In the genomic region with DNA sequence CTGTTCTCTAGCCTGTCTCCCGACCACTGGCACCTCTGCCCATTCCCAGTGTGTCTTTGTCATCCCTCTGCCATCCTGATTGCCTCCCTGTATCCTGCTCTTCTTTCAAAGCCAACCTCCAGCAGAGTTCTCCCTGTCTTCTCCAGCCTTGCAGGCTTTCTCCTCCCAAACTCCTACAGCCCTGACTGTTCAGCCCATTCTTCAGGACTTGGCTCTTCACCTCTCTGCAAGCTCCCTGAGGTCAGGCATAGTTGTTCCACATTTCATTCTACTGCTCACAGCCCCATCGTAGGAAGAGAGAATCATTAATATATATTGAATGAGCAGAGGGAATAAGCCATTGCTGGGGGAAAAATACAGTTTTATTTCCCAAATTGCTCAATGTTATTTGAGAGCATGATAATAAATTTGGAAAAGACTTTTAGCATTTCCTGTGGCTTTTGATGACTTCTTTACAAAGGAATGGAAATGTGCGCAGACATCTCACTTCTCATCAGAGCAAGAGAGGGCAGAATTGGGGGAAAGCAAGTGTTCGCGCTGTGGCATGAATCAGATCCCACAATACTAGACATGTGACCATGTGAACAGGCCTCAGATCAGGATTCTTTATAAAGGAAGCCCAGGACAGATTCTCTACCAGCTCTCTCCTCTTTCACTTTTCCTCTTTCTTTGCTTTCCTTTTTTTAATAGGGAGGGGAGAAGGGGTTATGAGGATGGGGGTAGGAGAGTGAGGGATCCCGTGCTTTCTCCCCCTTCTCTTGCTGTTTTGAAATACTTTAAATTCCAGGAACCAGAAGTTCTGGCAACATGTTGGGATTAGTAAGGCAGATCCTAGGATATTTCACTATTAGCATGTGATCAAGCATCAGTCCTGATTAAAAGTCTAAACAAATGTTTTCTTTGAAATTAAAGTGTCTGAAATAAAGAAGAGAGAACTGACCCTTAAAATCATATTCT, we compare ENCODE assay signal across 1 cellular context.
TF ChIP-seq lines count a peak whose summit lies in the region.

No MANE protein-coding gene starts in this region.

TF ChIP-seq in IMR-90, 13 proteins besides CTCF, POLR2A, EP300 and RAD21:
- no peak for TF ChIP-seq MXI1 (IDR thresholded peaks at IDR 0.05; ENCODE audit: borderline replicate concordance, low read depth, low read length)
- TF ChIP-seq, protein P1, sequence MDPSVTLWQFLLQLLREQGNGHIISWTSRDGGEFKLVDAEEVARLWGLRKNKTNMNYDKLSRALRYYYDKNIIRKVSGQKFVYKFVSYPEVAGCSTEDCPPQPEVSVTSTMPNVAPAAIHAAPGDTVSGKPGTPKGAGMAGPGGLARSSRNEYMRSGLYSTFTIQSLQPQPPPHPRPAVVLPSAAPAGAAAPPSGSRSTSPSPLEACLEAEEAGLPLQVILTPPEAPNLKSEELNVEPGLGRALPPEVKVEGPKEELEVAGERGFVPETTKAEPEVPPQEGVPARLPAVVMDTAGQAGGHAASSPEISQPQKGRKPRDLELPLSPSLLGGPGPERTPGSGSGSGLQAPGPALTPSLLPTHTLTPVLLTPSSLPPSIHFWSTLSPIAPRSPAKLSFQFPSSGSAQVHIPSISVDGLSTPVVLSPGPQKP (IDR thresholded peaks at IDR 0.05; ENCODE audit: borderline replicate concordance, low read depth, low read length) = no peak
- TF ChIP-seq, protein P2, sequence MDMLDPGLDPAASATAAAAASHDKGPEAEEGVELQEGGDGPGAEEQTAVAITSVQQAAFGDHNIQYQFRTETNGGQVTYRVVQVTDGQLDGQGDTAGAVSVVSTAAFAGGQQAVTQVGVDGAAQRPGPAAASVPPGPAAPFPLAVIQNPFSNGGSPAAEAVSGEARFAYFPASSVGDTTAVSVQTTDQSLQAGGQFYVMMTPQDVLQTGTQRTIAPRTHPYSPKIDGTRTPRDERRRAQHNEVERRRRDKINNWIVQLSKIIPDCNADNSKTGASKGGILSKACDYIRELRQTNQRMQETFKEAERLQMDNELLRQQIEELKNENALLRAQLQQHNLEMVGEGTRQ (IDR thresholded peaks at IDR 0.05; ENCODE audit: low read depth, low read length) = peak; percentile 89
- TF ChIP-seq FOS (IDR thresholded peaks at IDR 0.05; ENCODE audit: low read depth, low read length) = peak; percentile 36; the same call in 1 of the 2 replicates
- no peak for TF ChIP-seq RCOR1 (IDR thresholded peaks at IDR 0.05; ENCODE audit: insufficient replicate concordance, low read length)
- TF ChIP-seq MAFK (IDR thresholded peaks at IDR 0.05; ENCODE audit: low read depth, low read length) = no peak
- peak; percentile 93 for TF ChIP-seq CEBPB (IDR thresholded peaks at IDR 0.05; ENCODE audit: low read depth, low read length)
- TF ChIP-seq RFX5 (IDR thresholded peaks at IDR 0.05; ENCODE audit: low read depth, low read length) = no peak
- TF ChIP-seq SMC3 (IDR thresholded peaks at IDR 0.05; ENCODE audit: low read depth, low read length) = peak; percentile 24; the same call in 1 of the 2 replicates
- TF ChIP-seq CHD1 (IDR thresholded peaks at IDR 0.05; ENCODE audit: low read depth, low read length) = peak; percentile 64
- TF ChIP-seq BHLHE40 (IDR thresholded peaks at IDR 0.05; ENCODE audit: low read depth, low read length) = peak; percentile 50; the same call in 1 of the 2 replicates
- TF ChIP-seq MAZ (IDR thresholded peaks at IDR 0.05; ENCODE audit: borderline replicate concordance, low read depth, low read length) = no peak
- no peak for TF ChIP-seq NFE2L2 (IDR thresholded peaks at IDR 0.05; ENCODE audit: low read depth, low read length)
